Comparison of ENCODE assay signal across 13 cellular contexts in genomic region chr10:24469993-24470392, GRCh38.
A peak's percentile ranks its signal among the peaks of the same experiment; 100 is the strongest.
DNase-seq lines count a peak whose midpoint lies in the region.
"Had no signal": no experiment of that assay in that cellular context is flagged by ENCODE, and none has a peak within 500 bp of the region (broad histone marks: within the 10 kb centered on the region; RNA-seq: fewer than 3 reads in every experiment).

No MANE protein-coding gene starts in this region.

- H3K9me2 ChIP-seq in Karpas-422 (replicated peaks; ENCODE audit: insufficient read depth, low read length): no peaks in the 10 kb centered on the region

- DNase-seq in DMS79 (lab: John Stamatoyannopoulos, UW) (peak; percentile 3), M059J (ENCODE audit: low read depth) (peak; percentile 26), glomerular visceral epithelial cell (ENCODE audit: extremely low spot score) (peak; percentile 66), renal cortical epithelial cell (ENCODE audit: low read depth) (peak; percentile 95), C1 segment of cervical spinal cord (lab: John Stamatoyannopoulos, UW) (no peak), Karpas-422 (no peak)
- no peak for DNase-seq in activated CD4-positive, alpha-beta T cell treated with anti-CD3 and anti-CD28 coated beads, Interleukin-2, amount 10 ng/mL, durations not matched to agents 7 days and 5 days
- no peak for DNase-seq in activated CD4-positive, alpha-beta T cell treated with anti-CD3 and anti-CD28 coated beads for 1 hour
- DNase-seq: activated CD4-positive, alpha-beta T cell treated with anti-CD3 and anti-CD28 coated beads, Interleukin-2, amount 50 U/mL, for 48 hours; aorta; NCI-H1436; RPMI8226; stimulated activated CD4-positive, alpha-beta T cell treated with anti-CD3 and anti-CD28 coated beads, Interleukin-15, amount 100 ng/mL, for 24 hours had no signal

- POLR2A ChIA-PET in activated CD4-positive, alpha-beta T cell treated with anti-CD3 and anti-CD28 coated beads, Interleukin-2, amount 10 ng/mL, durations not matched to agents 7 days and 5 days (lab: Charles Lee): no interaction called here

- H3K27me3 ChIP-seq in Karpas-422 (ENCODE audit: low read length): no peaks in the 10 kb centered on the region

- H3K27ac ChIP-seq in Karpas-422 (ENCODE audit: low read length): no peak overlapping the region

- H4K20me1 ChIP-seq in Karpas-422 (ENCODE audit: insufficient read depth, low read depth, low read length): no peaks in the 10 kb centered on the region

- H3K36me3 Mint-ChIP-seq in activated CD4-positive, alpha-beta T cell treated with anti-CD3 and anti-CD28 coated beads, Interleukin-2, amount 10 ng/mL, durations not matched to agents 7 days and 5 days (ENCODE audit: low read depth): no peaks in the 10 kb centered on the region

- no peak overlapping the region for H3K4me2 ChIP-seq in Karpas-422 (ENCODE audit: low read depth, low read length, poor library complexity, severe bottlenecking)

- peaks cover 14% of the 10 kb centered on the region for H3K4me1 Mint-ChIP-seq in activated CD4-positive, alpha-beta T cell treated with anti-CD3 and anti-CD28 coated beads, Interleukin-2, amount 10 ng/mL, durations not matched to agents 7 days and 5 days

- CTCF ChIA-PET in activated CD4-positive, alpha-beta T cell treated with anti-CD3 and anti-CD28 coated beads, Interleukin-2, amount 10 ng/mL, durations not matched to agents 7 days and 5 days (lab: Charles Lee): no interaction called here

- H3K4me3 Mint-ChIP-seq in activated CD4-positive, alpha-beta T cell treated with anti-CD3 and anti-CD28 coated beads, Interleukin-2, amount 10 ng/mL, durations not matched to agents 7 days and 5 days: no peak overlapping the region

- no peaks in the 10 kb centered on the region for H3K4me1 ChIP-seq in Karpas-422 (ENCODE audit: low read length)

- no peak overlapping the region for H3K4me3 ChIP-seq in Karpas-422 (ENCODE audit: low read length)

- H2AFZ ChIP-seq in Karpas-422 (ENCODE audit: low read length): no peak overlapping the region

- no peak overlapping the region for H3K9ac ChIP-seq in Karpas-422 (ENCODE audit: low read length)

- H3K27ac Mint-ChIP-seq in activated CD4-positive, alpha-beta T cell treated with anti-CD3 and anti-CD28 coated beads, Interleukin-2, amount 10 ng/mL, durations not matched to agents 7 days and 5 days: no peak overlapping the region

- H3K36me3 ChIP-seq in Karpas-422 (ENCODE audit: insufficient read depth, low read length): no peaks in the 10 kb centered on the region

- no peaks in the 10 kb centered on the region for H3K79me2 ChIP-seq in Karpas-422 (ENCODE audit: low read length)

- H3K9me3 ChIP-seq in Karpas-422 (ENCODE audit: low read length): peaks cover 11% of the 10 kb centered on the region; the same call in 1 of the 2 replicates

- H3K27me3 Mint-ChIP-seq in activated CD4-positive, alpha-beta T cell treated with anti-CD3 and anti-CD28 coated beads, Interleukin-2, amount 10 ng/mL, durations not matched to agents 7 days and 5 days: peaks cover 10% of the 10 kb centered on the region

- no peaks in the 10 kb centered on the region for H3K9me3 Mint-ChIP-seq in activated CD4-positive, alpha-beta T cell treated with anti-CD3 and anti-CD28 coated beads, Interleukin-2, amount 10 ng/mL, durations not matched to agents 7 days and 5 days

Comparison
In these comparisons a context has a peak if more than half of its experiments do, and no peak if none do; other contexts are left out.
1. DNase-seq: peak in DMS79 (single experiment), M059J (single experiment), glomerular visceral epithelial cell (single experiment) and renal cortical epithelial cell (single experiment); none in activated CD4-positive, alpha-beta T cell treated with anti-CD3 and anti-CD28 coated beads, Interleukin-2, amount 10 ng/mL, durations not matched to agents 7 days and 5 days (single experiment), C1 segment of cervical spinal cord (0 of 14), activated CD4-positive, alpha-beta T cell treated with anti-CD3 and anti-CD28 coated beads for 1 hour (single experiment) and Karpas-422 (single experiment).